Comparison of ENCODE assay signal across 12 cellular contexts in genomic region chr3:123618076-123618703, GRCh38. TPM values are rescaled to one million over a fixed set of nuclear protein-coding genes. Genes with fewer than 3 reads are reported as not detected.
DNase-seq lines count a peak whose midpoint lies in the region; ATAC-seq, FAIRE-seq and TF ChIP-seq lines count a peak whose summit lies in the region.
"Had no signal": no experiment of that assay in that cellular context is flagged by ENCODE, and none has a peak within 500 bp of the region (broad histone marks: within the 10 kb centered on the region; RNA-seq: fewer than 3 reads in every experiment).

No MANE protein-coding gene starts in this region.

- H3K4me1 Mint-ChIP-seq in memory B cell (peaks cover 7% of the 10 kb centered on the region), nephron progenitor cell (peaks cover 19% of the 10 kb centered on the region)

- peak overlapping the region; percentile 62 to 68 for H3K27ac ChIP-seq in ascending aorta
- H3K27ac ChIP-seq: pancreas had no signal

- FAIRE-seq in urothelium cell line (lab: Jason Lieb, UNC) = peak; percentile 30
- FAIRE-seq: pancreas had no signal

- DNase-seq in SIG-M5 treated with dmso at 0.1 percent for 504 hours (lab: John Stamatoyannopoulos, UW; ENCODE audit: unreplicated experiment) (peak; percentile 56), SIG-M5 (lab: John Stamatoyannopoulos, UW) (no peak), ascending aorta (ENCODE audit: low spot score in 2 of 2) (no peak), memory B cell (ENCODE audit: low spot score in 2 of 2) (no peak), urothelium cell line (ENCODE audit: low spot score) (no peak), nephron progenitor cell (no peak), GM10266 (ENCODE audit: extremely low spot score) (no peak)
- DNase-seq: activated CD4-positive, alpha-beta T cell treated with anti-CD3 and anti-CD28 coated beads for 4 hours; activated naive CD4-positive, alpha-beta T cell treated with Interleukin-2 at 50 U/mL for 16 hours; effector memory CD8-positive, alpha-beta T cell had no signal

- H3K36me3 Mint-ChIP-seq in memory B cell (peaks cover 4% of the 10 kb centered on the region), nephron progenitor cell (ENCODE audit: low read depth) (peaks cover 11% of the 10 kb centered on the region)

- H3K27me3 Mint-ChIP-seq in memory B cell (no peaks in the 10 kb centered on the region), nephron progenitor cell (ENCODE audit: low read depth, poor library complexity) (no peaks in the 10 kb centered on the region)
- H3K27me3 Mint-ChIP-seq: effector memory CD8-positive, alpha-beta T cell had no signal

- H3K4me3 ChIP-seq in ascending aorta = peak overlapping the region in 1 of 2 donors; percentile 41
- H3K4me3 ChIP-seq: pancreas had no signal

- TF ChIP-seq CTCF in ascending aorta (IDR thresholded peaks at IDR 0.05) (no peak), nephron progenitor cell (IDR thresholded peaks at IDR 0.05) (no peak), GM10266 (IDR thresholded peaks at IDR 0.05; ENCODE audit: control insufficient read depth, insufficient read depth, low read depth, missing control alignments) (no peak)

- peaks cover 15 to 47% of the 10 kb centered on the region in 2 donors for H3K4me1 ChIP-seq in ascending aorta

- no peaks in the 10 kb centered on the region for H3K9me3 ChIP-seq in ascending aorta
- H3K9me3 ChIP-seq: pancreas had no signal

- intact Hi-C loops in ascending aorta (cut with DNase I) = no loop called here

- H3K9me3 Mint-ChIP-seq in memory B cell = no peaks in the 10 kb centered on the region
- no peaks in the 10 kb centered on the region for H3K9me3 Mint-ChIP-seq in nephron progenitor cell
- H3K9me3 Mint-ChIP-seq: effector memory CD8-positive, alpha-beta T cell had no signal

- peaks cover 35 to 64% of the 10 kb centered on the region in 2 donors for H3K36me3 ChIP-seq in ascending aorta
- H3K36me3 ChIP-seq: pancreas had no signal

- ATAC-seq in memory B cell (ENCODE audit: low read depth) (peak; percentile 29), HG03095 (IDR thresholded peaks at IDR 0.05; ENCODE audit: unreplicated experiment) (no peak)
- ATAC-seq: effector memory CD8-positive, alpha-beta T cell had no signal

- H3K4me3 Mint-ChIP-seq in memory B cell (no peak overlapping the region), nephron progenitor cell (no peak overlapping the region)
- H3K4me3 Mint-ChIP-seq: effector memory CD8-positive, alpha-beta T cell had no signal

- H3K27ac Mint-ChIP-seq in memory B cell (peak overlapping the region; percentile 59), nephron progenitor cell (no peak overlapping the region)
- H3K27ac Mint-ChIP-seq: effector memory CD8-positive, alpha-beta T cell had no signal

- no peaks in the 10 kb centered on the region for H3K27me3 ChIP-seq in ascending aorta
- H3K27me3 ChIP-seq: pancreas had no signal

RNA-seq across cellular contexts. Expression of gene HACD2, which starts 33.3 kb away (rescaled TPM):
- 10.2 TPM for total RNA-seq in ascending aorta
